1 cellular context compared by ENCODE assay signal in genomic region chr15:23647001-23647295, GRCh38.
TF ChIP-seq lines count a peak whose summit lies in the region.

No MANE protein-coding gene starts in this region.

TF ChIP-seq in WTC11, 78 proteins besides CTCF, POLR2A, EP300 and RAD21 (continued from another document):
- TF ChIP-seq CREM (CRISPR knock-in tag; IDR thresholded peaks at IDR 0.05) (no peak), RELA (CRISPR knock-in tag; IDR thresholded peaks at IDR 0.05; ENCODE audit: borderline replicate concordance) (no peak), OVOL2 (CRISPR knock-in tag; IDR thresholded peaks at IDR 0.05; ENCODE audit: borderline replicate concordance) (no peak), ZNF532 (CRISPR knock-in tag; IDR thresholded peaks at IDR 0.05; ENCODE audit: borderline replicate concordance) (no peak), MAX (CRISPR knock-in tag; IDR thresholded peaks at IDR 0.05) (no peak)
